ENCODE assay signal across 14 cellular contexts in genomic region chr5:36177154-36177553, GRCh38. TPM values are rescaled to one million over a fixed set of nuclear protein-coding genes. Genes with fewer than 3 reads are reported as not detected.
A peak's percentile ranks its signal among the peaks of the same experiment; 100 is the strongest.
DNase-seq lines count a peak whose midpoint lies in the region; ATAC-seq and TF ChIP-seq lines count a peak whose summit lies in the region.
"Had no signal": no experiment of that assay in that cellular context is flagged by ENCODE, and none has a peak within 500 bp of the region (broad histone marks: within the 10 kb centered on the region; RNA-seq: fewer than 3 reads in every experiment).

No MANE protein-coding gene starts in this region.

- H4K8ac ChIP-seq in mesenchymal stem cell (ENCODE audit: low read length), result no peak overlapping the region

- DNase-seq in CD8-positive, alpha-beta T cell, result no peak
- DNase-seq in Right ventricle myocardium inferior (ENCODE audit: missing footprints) (no peak), vagina (ENCODE audit: extremely low spot score in 2 of 2) (no peak), mesenchymal stem cell (no peak)
- no peak for DNase-seq in stimulated activated CD4-positive, alpha-beta T cell treated with anti-CD3 and anti-CD28 coated beads, Interleukin-2, amount 100 ng/mL, for 24 hours
- DNase-seq: activated CD4-positive, alpha-beta T cell treated with anti-CD3 and anti-CD28 coated beads, Interleukin-2, amount 10 ng/mL, durations not matched to agents 7 days and 5 days; AML-193; NCI-H2171; SIG-M5; substantia nigra had no signal

- no peaks in the 10 kb centered on the region for H3K9me3 Mint-ChIP-seq in CD8-positive, alpha-beta T cell
- H3K9me3 Mint-ChIP-seq: activated CD4-positive, alpha-beta T cell treated with anti-CD3 and anti-CD28 coated beads, Interleukin-2, amount 10 ng/mL, durations not matched to agents 7 days and 5 days; nephron had no signal

- H3K4me1 Mint-ChIP-seq in CD8-positive, alpha-beta T cell (ENCODE audit: low read depth), result no peaks in the 10 kb centered on the region
- H3K4me1 Mint-ChIP-seq: activated CD4-positive, alpha-beta T cell treated with anti-CD3 and anti-CD28 coated beads, Interleukin-2, amount 10 ng/mL, durations not matched to agents 7 days and 5 days; nephron had no signal

- no peak overlapping the region for H3K4me3 Mint-ChIP-seq in CD8-positive, alpha-beta T cell
- H3K4me3 Mint-ChIP-seq: activated CD4-positive, alpha-beta T cell treated with anti-CD3 and anti-CD28 coated beads, Interleukin-2, amount 10 ng/mL, durations not matched to agents 7 days and 5 days; nephron had no signal

- no peak overlapping the region for H4K91ac ChIP-seq in mesenchymal stem cell (ENCODE audit: low read length)

- no peak overlapping the region for H3K27ac ChIP-seq in CD8-positive, alpha-beta T cell (ENCODE audit: low read depth, low read length)
- H3K27ac ChIP-seq in vagina (no peak overlapping the region), mesenchymal stem cell (ENCODE audit: low read length, poor library complexity, severe bottlenecking) (no peak overlapping the region)

- H3K4ac ChIP-seq in mesenchymal stem cell (ENCODE audit: low read depth in 1 of 2, low read length in 2 of 2), result no peak overlapping the region

- H2BK12ac ChIP-seq in mesenchymal stem cell (ENCODE audit: low read length in 2 of 2), result no peak overlapping the region

- H3K23ac ChIP-seq in mesenchymal stem cell (ENCODE audit: low read length in 2 of 2), result no peak overlapping the region

- no peak for TF ChIP-seq CTCF in CD8-positive, alpha-beta T cell (IDR thresholded peaks at IDR 0.05)
- TF ChIP-seq CTCF in vagina (IDR thresholded peaks at IDR 0.05), result no peak

- POLR2A ChIA-PET in CD8-positive, alpha-beta T cell (lab: Charles Lee), result no interaction called here

- no peaks in the 10 kb centered on the region for H3K27me3 Mint-ChIP-seq in CD8-positive, alpha-beta T cell (ENCODE audit: low read depth)
- H3K27me3 Mint-ChIP-seq: activated CD4-positive, alpha-beta T cell treated with anti-CD3 and anti-CD28 coated beads, Interleukin-2, amount 10 ng/mL, durations not matched to agents 7 days and 5 days had no signal

- no peak overlapping the region for H2AFZ ChIP-seq in mesenchymal stem cell (ENCODE audit: low read depth, low read length)

- H3K36me3 Mint-ChIP-seq in CD8-positive, alpha-beta T cell, result peaks cover 91% of the 10 kb centered on the region

- ATAC-seq in CD8-positive, alpha-beta T cell, result no peak
- ATAC-seq in GM19025 (IDR thresholded peaks at IDR 0.05; ENCODE audit: low read depth, unreplicated experiment), result peak; percentile 90
- peak; percentile 93 for ATAC-seq in HG02571 (IDR thresholded peaks at IDR 0.05; ENCODE audit: unreplicated experiment)
- peak; percentile 99 for ATAC-seq in HG03354 (IDR thresholded peaks at IDR 0.05; ENCODE audit: poor library complexity, severe bottlenecking, unreplicated experiment)
- no peak for ATAC-seq in Right ventricle myocardium inferior

- no peak overlapping the region for H2BK5ac ChIP-seq in mesenchymal stem cell (ENCODE audit: low read depth, low read length, poor library complexity, severe bottlenecking)

- H3K27ac Mint-ChIP-seq in CD8-positive, alpha-beta T cell, result peak overlapping the region; percentile 56
- H3K27ac Mint-ChIP-seq: activated CD4-positive, alpha-beta T cell treated with anti-CD3 and anti-CD28 coated beads, Interleukin-2, amount 10 ng/mL, durations not matched to agents 7 days and 5 days; nephron had no signal

- no peaks in the 10 kb centered on the region for H3K27me3 ChIP-seq in CD8-positive, alpha-beta T cell (ENCODE audit: insufficient read depth, low read length)
- H3K27me3 ChIP-seq in vagina, result no peaks in the 10 kb centered on the region
- H3K27me3 ChIP-seq in mesenchymal stem cell (ENCODE audit: control insufficient read depth in 1 of 2, insufficient read depth in 1 of 2, low read length in 2 of 2), result no peaks in the 10 kb centered on the region

- no peak overlapping the region for H3K18ac ChIP-seq in mesenchymal stem cell (ENCODE audit: low read depth in 1 of 2, low read length in 2 of 2)

- no peak overlapping the region for H2BK15ac ChIP-seq in mesenchymal stem cell (ENCODE audit: low read depth, poor library complexity, severe bottlenecking)

- H3K79me1 ChIP-seq in mesenchymal stem cell (replicated peaks; ENCODE audit: low read length, poor library complexity, severe bottlenecking), result peaks cover 18% of the 10 kb centered on the region

- H3K14ac ChIP-seq in mesenchymal stem cell (ENCODE audit: low read length in 2 of 2), result no peak overlapping the region

- intact Hi-C loops in CD8-positive, alpha-beta T cell (cut with DNase I, micrococcal nuclease), result no loop called here
- intact Hi-C loops in Right ventricle myocardium inferior (cut with DNase I) (loop anchor here (5.0 to 10.0 kb wide), 2 partner anchors 125 to 518 kb away; partner anchors contain the start of gene RANBP3L), vagina (cut with DNase I) (no loop called here)

- no peak overlapping the region for H2BK120ac ChIP-seq in mesenchymal stem cell (ENCODE audit: low read depth, low read length)

- H3K4me1 ChIP-seq in CD8-positive, alpha-beta T cell (ENCODE audit: insufficient read depth, low read length), result no peaks in the 10 kb centered on the region
- H3K4me1 ChIP-seq in vagina (no peaks in the 10 kb centered on the region), mesenchymal stem cell (ENCODE audit: control insufficient read depth, insufficient read depth, low read depth, low read length) (no peaks in the 10 kb centered on the region)

- no CpG with 5 or more reads among the region's 2 CpGs for WGBS in mesenchymal stem cell

- no peaks in the 10 kb centered on the region for H3K9me3 ChIP-seq in CD8-positive, alpha-beta T cell (ENCODE audit: low read length)
- H3K9me3 ChIP-seq in vagina (no peaks in the 10 kb centered on the region), mesenchymal stem cell (ENCODE audit: control insufficient read depth, low read length) (no peaks in the 10 kb centered on the region)

- H3K4me3 ChIP-seq in CD8-positive, alpha-beta T cell (ENCODE audit: low read depth, low read length), result no peak overlapping the region
- H3K4me3 ChIP-seq in vagina, result no peak overlapping the region
- no peak overlapping the region for H3K4me3 ChIP-seq in mesenchymal stem cell (ENCODE audit: insufficient read depth in 1 of 2, low read depth in 1 of 2, low read length in 2 of 2)

- H3K4me2 ChIP-seq in mesenchymal stem cell (ENCODE audit: low read length, poor library complexity, severe bottlenecking), result no peak overlapping the region

- peaks cover 51% of the 10 kb centered on the region for H3K36me3 ChIP-seq in CD8-positive, alpha-beta T cell (ENCODE audit: insufficient read depth, low read length)
- H3K36me3 ChIP-seq in vagina (peaks cover 0 to 26% of the 10 kb centered on the region in 2 donors), mesenchymal stem cell (ENCODE audit: control insufficient read depth in 1 of 2, insufficient read depth in 2 of 2, low read depth in 1 of 2, low read length in 2 of 2) (peaks cover 2 to 85% of the 10 kb centered on the region in 2 experiments)

- TF ChIP-seq POLR2A in vagina (IDR thresholded peaks at IDR 0.05), result no peak

- CTCF ChIA-PET in CD8-positive, alpha-beta T cell (lab: Charles Lee), result interaction anchor here (0.5 kb wide), 1 partner anchor 102 kb away, joined by 3 read pairs; no protein-coding TSS in a partner anchor

- H2AK5ac ChIP-seq in mesenchymal stem cell (ENCODE audit: low read length, severe bottlenecking), result no peak overlapping the region

- no peak overlapping the region for H3K9ac ChIP-seq in mesenchymal stem cell (ENCODE audit: low read length)

RNA-seq across cellular contexts. Expression of gene SKP2, which starts 25.2 kb away (rescaled TPM):
- total RNA-seq in CD8-positive, alpha-beta T cell, result 1 to 10 TPM; 5.5 to 6.1 TPM
- total RNA-seq in Right ventricle myocardium inferior, result 6.3 TPM
- 12.0 TPM for total RNA-seq in vagina
- polyA plus RNA-seq in mesenchymal stem cell (2013, experiment 1 of 2), result 28.1 TPM
- 28.7 TPM for polyA plus RNA-seq in mesenchymal stem cell (2013, experiment 2 of 2)

RNA-seq across cellular contexts. Expression of gene LMBRD2, which starts 25.5 kb away (rescaled TPM):
- total RNA-seq in CD8-positive, alpha-beta T cell, result 1 to 10 TPM; 2.2 to 2.4 TPM
- 10.4 TPM for total RNA-seq in Right ventricle myocardium inferior
- total RNA-seq in vagina, result 5.6 TPM
- 3.8 TPM for polyA plus RNA-seq in mesenchymal stem cell (2013, experiment 1 of 2)
- 3.6 TPM for polyA plus RNA-seq in mesenchymal stem cell (2013, experiment 2 of 2)

Comparison
In these comparisons a context has a peak if more than half of its experiments do, and no peak if none do; other contexts are left out.
1. ATAC-seq: peak in GM19025 (single experiment), HG02571 (single experiment) and HG03354 (single experiment); none in CD8-positive, alpha-beta T cell (single experiment) and Right ventricle myocardium inferior (single experiment).